In the genomic region with DNA sequence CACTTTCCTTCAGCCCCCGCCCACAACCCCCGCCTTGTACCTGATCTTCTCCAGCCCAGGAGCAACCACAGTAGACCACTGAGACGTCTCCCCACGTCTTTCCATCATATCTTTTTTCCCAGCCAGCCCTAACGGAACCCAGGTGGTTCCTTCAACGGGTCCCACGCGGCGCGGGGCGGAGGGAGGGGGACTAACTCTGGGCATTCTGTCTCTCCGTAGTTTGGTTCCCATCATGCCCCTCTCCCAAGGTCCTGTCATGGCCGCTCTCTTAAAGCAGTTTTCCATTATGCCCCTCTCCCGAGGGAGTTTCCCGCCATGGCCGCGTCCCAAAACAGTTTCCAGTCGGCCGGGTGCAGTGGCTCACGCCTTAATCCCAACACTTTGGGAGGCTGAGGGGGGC, we compare ENCODE assay signal across 21 cellular contexts.
"Had no signal": no experiment of that assay in that cellular context is flagged by ENCODE, and none has a peak within 500 bp of the region (broad histone marks: within the 10 kb centered on the region; RNA-seq: fewer than 3 reads in every experiment).

No MANE protein-coding gene starts in this region.

- H3K27me3 ChIP-seq: esophagus squamous epithelium, foreskin keratinocyte, gastroesophageal sphincter, left lung had no signal

- H3K27ac ChIP-seq: coronary artery, dorsolateral prefrontal cortex, epithelial cell of prostate, esophagus squamous epithelium, foreskin keratinocyte, gastroesophageal sphincter, heart right ventricle, left lung, lower lobe of right lung had no signal

- H3K36me3 ChIP-seq: esophagus squamous epithelium, gastroesophageal sphincter, heart right ventricle, left lung, lower lobe of right lung had no signal

- H3K9me3 ChIP-seq: esophagus squamous epithelium, gastroesophageal sphincter, heart right ventricle, left lung, lower lobe of right lung had no signal

- DNase-seq: dermis blood vessel endothelial cell; dorsolateral prefrontal cortex; effector CD4-positive, alpha-beta T cell; effector memory CD4-positive, alpha-beta T cell; erythroblast; esophagus squamous epithelium; foreskin keratinocyte; glutamatergic neuron; head of caudate nucleus; heart right ventricle; hippocampal formation; left cardiac atrium; left lung; left ventricle myocardium superior; lower lobe of right lung; mesendoderm; midbrain had no signal

- ATAC-seq: esophagus mucosa, foreskin keratinocyte, gastroesophageal sphincter, heart right ventricle, left cardiac atrium, left lung, left ventricle myocardium superior, lower lobe of right lung had no signal

- H3K4me1 ChIP-seq: foreskin keratinocyte, lower lobe of right lung had no signal

- H3K4me3 ChIP-seq: coronary artery, dorsolateral prefrontal cortex, esophagus squamous epithelium, gastroesophageal sphincter, heart right ventricle, left lung, lower lobe of right lung had no signal
